Comparison of ENCODE assay signal across 12 cellular contexts in genomic region chr10:13491747-13492360, GRCh38. TPM values are rescaled to one million over a fixed set of nuclear protein-coding genes. Genes with fewer than 3 reads are reported as not detected.
DNase-seq lines count a peak whose midpoint lies in the region; ATAC-seq and TF ChIP-seq lines count a peak whose summit lies in the region.
"Had no signal": no experiment of that assay in that cellular context is flagged by ENCODE, and none has a peak within 500 bp of the region (broad histone marks: within the 10 kb centered on the region; RNA-seq: fewer than 3 reads in every experiment).

No MANE protein-coding gene starts in this region.

- no peak for TF ChIP-seq CTCF in PC-3 (conservative IDR thresholded peaks at IDR 0.05; ENCODE audit: low read depth, low read length)

- in situ Hi-C loops in G401 (cut with HindIII; ENCODE audit: low sequenced_read_pairs): no loop called here

- no peak overlapping the region for H2AFZ ChIP-seq in ACC112 (ENCODE audit: low read length, unreplicated experiment)
- peak overlapping the region; percentile 56; the same call in 1 of the 2 replicates for H2AFZ ChIP-seq in PC-3 (ENCODE audit: low read length)

- H3K4me1 ChIP-seq in ACC112 (ENCODE audit: control insufficient read depth, insufficient read depth, low read length, unreplicated experiment) (no peaks in the 10 kb centered on the region), PC-3 (ENCODE audit: insufficient read depth, low read length) (no peaks in the 10 kb centered on the region)
- H3K4me1 ChIP-seq in CD4-positive, alpha-beta memory T cell (ENCODE audit: insufficient read depth, low read length): no peaks in the 10 kb centered on the region

- H3K27me3 ChIP-seq in ACC112 (ENCODE audit: insufficient read depth, low read length): no peaks in the 10 kb centered on the region
- no peaks in the 10 kb centered on the region for H3K27me3 ChIP-seq in PC-3 (ENCODE audit: low read length)
- no peaks in the 10 kb centered on the region for H3K27me3 ChIP-seq in CD4-positive, alpha-beta memory T cell (ENCODE audit: insufficient read depth, low read length)

- no peak overlapping the region for H3K4me3 Mint-ChIP-seq in CD4-positive, alpha-beta memory T cell
- H3K4me3 Mint-ChIP-seq: CD4-positive, CD25-positive, alpha-beta regulatory T cell; IgD-negative memory B cell had no signal

- H3K27ac ChIP-seq in ACC112 (ENCODE audit: low read depth, low read length): no peak overlapping the region
- no peak overlapping the region for H3K27ac ChIP-seq in PC-3 (ENCODE audit: low read length)
- H3K27ac ChIP-seq in CD4-positive, alpha-beta memory T cell (ENCODE audit: low read depth, low read length): no peak overlapping the region

- H3K36me3 ChIP-seq in ACC112 (ENCODE audit: insufficient read depth, low read length): no peaks in the 10 kb centered on the region
- no peaks in the 10 kb centered on the region for H3K36me3 ChIP-seq in PC-3 (ENCODE audit: low read depth, low read length)
- no peaks in the 10 kb centered on the region for H3K36me3 ChIP-seq in CD4-positive, alpha-beta memory T cell (ENCODE audit: insufficient read depth, low read length)

- CTCF ChIA-PET in PC-3 (lab: Charles Lee): no interaction called here
- CTCF ChIA-PET in CD4-positive, alpha-beta memory T cell (lab: Charles Lee; ENCODE audit: partially characterized antibody): no interaction called here

- POLR2A ChIA-PET in PC-3 (lab: Charles Lee; ENCODE audit: unreplicated experiment): interaction anchor here (0.5 kb wide), 1 partner anchor 13 kb away, joined by 3 read pairs; no protein-coding TSS in a partner anchor
- POLR2A ChIA-PET in CD4-positive, alpha-beta memory T cell (lab: Charles Lee; ENCODE audit: partially characterized antibody): no interaction called here

- no peaks in the 10 kb centered on the region for H3K79me2 ChIP-seq in ACC112 (ENCODE audit: control insufficient read depth, insufficient read depth, low read length, unreplicated experiment)
- H3K79me2 ChIP-seq in PC-3 (ENCODE audit: low read length): no peaks in the 10 kb centered on the region

- no peaks in the 10 kb centered on the region for H3F3A ChIP-seq in PC-3 (ENCODE audit: low read length, unreplicated experiment)

- H3K9me2 ChIP-seq in PC-3 (replicated peaks; ENCODE audit: low read length): no peaks in the 10 kb centered on the region

- no peaks in the 10 kb centered on the region for H3K9me3 ChIP-seq in PC-3 (ENCODE audit: low read length)
- no peaks in the 10 kb centered on the region for H3K9me3 ChIP-seq in CD4-positive, alpha-beta memory T cell (ENCODE audit: control insufficient read depth in 1 of 2, low read length in 2 of 2)
- H3K9me3 ChIP-seq: HAP-1 had no signal

- BruUV-seq in PC-3 (replicated peaks; lab: Mats Ljungman, UMichigan): no TSS peak

- H3K9ac ChIP-seq in PC-3 (ENCODE audit: low read length): no peak overlapping the region

- ATAC-seq in PC-3: no peak
- ATAC-seq in Right ventricle myocardium superior (ENCODE audit: poor library complexity): no peak

- H3K27ac Mint-ChIP-seq in CD4-positive, alpha-beta memory T cell: no peak overlapping the region
- H3K27ac Mint-ChIP-seq: CD4-positive, CD25-positive, alpha-beta regulatory T cell; HFFc6; IgD-negative memory B cell had no signal

- no peaks in the 10 kb centered on the region for H3K36me3 Mint-ChIP-seq in CD4-positive, alpha-beta memory T cell
- H3K36me3 Mint-ChIP-seq: CD4-positive, CD25-positive, alpha-beta regulatory T cell; IgD-negative memory B cell had no signal

- H4K20me1 ChIP-seq in PC-3 (ENCODE audit: low read length): no peaks in the 10 kb centered on the region

- peak overlapping the region; percentile 73 for H3K4me2 ChIP-seq in PC-3 (ENCODE audit: low read length)

- H3K9me3 Mint-ChIP-seq in CD4-positive, alpha-beta memory T cell: no peaks in the 10 kb centered on the region
- H3K9me3 Mint-ChIP-seq: HFFc6, IgD-negative memory B cell had no signal

- peak; percentile 7 for DNase-seq in G401 (ENCODE audit: low spot score)
- DNase-seq in NCI-H2081 (lab: John Stamatoyannopoulos, UW): peak; percentile 55 to 83
- no peak for DNase-seq in PC-3
- no peak for DNase-seq in Right ventricle myocardium superior
- no peak for DNase-seq in NCI-H2029 treated with DMSO at 0.1 percent for 48 hours (lab: John Stamatoyannopoulos, UW)
- DNase-seq in CD4-positive, alpha-beta memory T cell: no peak
- DNase-seq: CD4-positive, CD25-positive, alpha-beta regulatory T cell; DMS79; HFFc6 had no signal

- no peaks in the 10 kb centered on the region for H3K4me1 Mint-ChIP-seq in CD4-positive, alpha-beta memory T cell
- H3K4me1 Mint-ChIP-seq: CD4-positive, CD25-positive, alpha-beta regulatory T cell; IgD-negative memory B cell had no signal

- peaks cover 1 to 11% of the 10 kb centered on the region in 2 donors for H3K27me3 Mint-ChIP-seq in CD4-positive, alpha-beta memory T cell

- intact Hi-C loops in PC-3 (cut with micrococcal nuclease): loop anchor here (5.0 kb wide), 1 partner anchor 95 kb away; the partner anchor contains the start of gene PRPF18
- intact Hi-C loops in Right ventricle myocardium superior (cut with DNase I): no loop called here
- intact Hi-C loops in CD4-positive, alpha-beta memory T cell (cut with micrococcal nuclease): no loop called here

- H3K4me3 ChIP-seq in ACC112 (ENCODE audit: low read depth, low read length) (peak overlapping the region; percentile 73), PC-3 (ENCODE audit: low read length) (peak overlapping the region; percentile 51; the same call in 1 of the 2 replicates)
- H3K4me3 ChIP-seq in CD4-positive, alpha-beta memory T cell (ENCODE audit: low read length in 2 of 2): no peak overlapping the region
- H3K4me3 ChIP-seq: HAP-1 had no signal

RNA-seq across cellular contexts. Expression of gene BEND7, which starts 37.0 kb away (rescaled TPM):
- 0.95 and 1.8 TPM in 2 replicates for total RNA-seq in G401 (2014; rRNA removed; shearing (Covaris generic))
- 1.2 and 2.6 TPM in 2 replicates for total RNA-seq in PC-3 (2014; rRNA removed)
- 18.5 TPM for total RNA-seq in Right ventricle myocardium superior
- total RNA-seq in CD4-positive, alpha-beta memory T cell: not detected
- not detected for polyA plus RNA-seq in CD4-positive, alpha-beta memory T cell
- polyA plus RNA-seq: CD4-positive, CD25-positive, alpha-beta regulatory T cell; IgD-negative memory B cell had no signal

Comparison
In these comparisons a context has a peak if more than half of its experiments do, and no peak if none do; other contexts are left out.
1. H3K4me3 ChIP-seq: peak in ACC112 (single experiment) and PC-3 (single experiment); none in CD4-positive, alpha-beta memory T cell (0 of 2).
2. DNase-seq: peak in G401 (single experiment) and NCI-H2081 (2 of 2); none in PC-3 (single experiment), Right ventricle myocardium superior (single experiment), NCI-H2029 treated with DMSO at 0.1 percent for 48 hours (single experiment) and CD4-positive, alpha-beta memory T cell (0 of 5).